In genomic region chr10:49112098-49112497, GRCh38 we compare ENCODE assay signal across 21 cellular contexts. TPM values are rescaled to one million over a fixed set of nuclear protein-coding genes. Genes with fewer than 3 reads are reported as not detected.
DNase-seq lines count a peak whose midpoint lies in the region; ATAC-seq and TF ChIP-seq lines count a peak whose summit lies in the region.
"Had no signal": no experiment of that assay in that cellular context is flagged by ENCODE, and none has a peak within 500 bp of the region (broad histone marks: within the 10 kb centered on the region; RNA-seq: fewer than 3 reads in every experiment).

No MANE protein-coding gene starts in this region.

- intact Hi-C loops in left ventricle myocardium inferior (cut with micrococcal nuclease) (no loop called here), heart right ventricle (cut with DNase I) (loop anchor here in 5 of 10 donors (5.0 to 10.0 kb wide), 5 partner anchors 55 to 107 kb away; no protein-coding TSS in a partner anchor), sciatic nerve (cut with DNase I) (no loop called here), lower lobe of right lung (cut with DNase I) (no loop called here)

- H3K36me3 ChIP-seq in left ventricle myocardium inferior (no peaks in the 10 kb centered on the region), heart right ventricle (peaks cover 0 to 10% (median 0%) of the 10 kb centered on the region in 9 donors), lower lobe of right lung (no peaks in the 10 kb centered on the region)

- TF ChIP-seq CTCF in left ventricle myocardium inferior (IDR thresholded peaks at IDR 0.05; ENCODE audit: borderline replicate concordance) (no peak), heart right ventricle (IDR thresholded peaks at IDR 0.05) (no peak), coronary artery (IDR thresholded peaks at IDR 0.05) (no peak), lower lobe of right lung (IDR thresholded peaks at IDR 0.05) (no peak)

- H3K9me3 ChIP-seq in left ventricle myocardium inferior (replicated peaks) (no peaks in the 10 kb centered on the region), heart right ventricle (no peaks in the 10 kb centered on the region), lower lobe of right lung (no peaks in the 10 kb centered on the region)
- H3K9me3 ChIP-seq: A549, Caco-2 had no signal

- H3K4me1 ChIP-seq in left ventricle myocardium inferior (peaks cover 85% of the 10 kb centered on the region), heart right ventricle (peaks cover 5 to 82% (median 70%) of the 10 kb centered on the region in 9 donors), lower lobe of right lung (peaks cover 45% of the 10 kb centered on the region)
- H3K4me1 ChIP-seq: A549, Caco-2 had no signal

- DNase-seq in left ventricle myocardium inferior (no peak), heart right ventricle (no peak), coronary artery (ENCODE audit: low spot score) (peak; percentile 49), mesenteric fat pad (ENCODE audit: low spot score) (peak; percentile 43), sciatic nerve (ENCODE audit: low spot score) (peak; percentile 21), lower lobe of right lung (no peak)
- DNase-seq in stimulated activated CD4-positive, alpha-beta T cell treated with anti-CD3 and anti-CD28 coated beads, Interleukin-4, amount 100 ng/mL, for 4 hours, result no peak
- DNase-seq: AML-193; Caco-2; CD4-positive, alpha-beta T cell; DMS153; DMS79; GDM1; GM23248; HCEC 1CT had no signal

- WGBS in heart right ventricle, 2 donors, result 77% methylated on average over 3 of the region's 3 CpGs

- H3K4me3 ChIP-seq in left ventricle myocardium inferior (peak overlapping the region; percentile 7), heart right ventricle (peak overlapping the region in 1 of 10 donors; percentile 73), coronary artery (no peak overlapping the region), lower lobe of right lung (no peak overlapping the region)
- H3K4me3 ChIP-seq: A549, GM23248 had no signal

- H3K27me3 ChIP-seq in left ventricle myocardium inferior (ENCODE audit: low read depth) (no peaks in the 10 kb centered on the region), heart right ventricle (peaks cover 0 to 12% (median 0%) of the 10 kb centered on the region in 7 donors), lower lobe of right lung (ENCODE audit: low read depth) (peaks cover 8% of the 10 kb centered on the region)

- peak overlapping the region; percentile 88 for H3K27ac ChIP-seq in left ventricle myocardium inferior (replicated peaks)
- peak overlapping the region in 5 of 10 donors; percentile 14 to 72 (median 46) for H3K27ac ChIP-seq in heart right ventricle
- peak overlapping the region in 1 of 2 donors; percentile 97 for H3K27ac ChIP-seq in coronary artery
- no peak overlapping the region for H3K27ac ChIP-seq in lower lobe of right lung
- H3K27ac ChIP-seq: 22Rv1, A549, C4-2B, GM23248 had no signal

- ATAC-seq in heart right ventricle (no peak), sciatic nerve (no peak), HG02588 (IDR thresholded peaks at IDR 0.05; ENCODE audit: unreplicated experiment) (no peak), lower lobe of right lung (no peak)
- ATAC-seq: A549 had no signal

RNA-seq across cellular contexts. Expression of gene VSTM4, which starts 3.2 kb away (rescaled TPM):
- total RNA-seq in left ventricle myocardium inferior (21.1 TPM), heart right ventricle (10 to 100 TPM; 12.0 to 26.7 (median 18.1) TPM), mesenteric fat pad (41.7 TPM), sciatic nerve (16.4 TPM), lower lobe of right lung (18.7 TPM)
- polyA plus RNA-seq in heart right ventricle, result 1 to 10 TPM; 5.0 to 6.1 TPM
- total RNA-seq: Caco-2 had no signal

RNA-seq across cellular contexts. Expression of gene FAM170B, which starts 21.7 kb away (rescaled TPM):
- total RNA-seq in left ventricle myocardium inferior (not detected), heart right ventricle (not detected), mesenteric fat pad (not detected), sciatic nerve (not detected), lower lobe of right lung (not detected)
- polyA plus RNA-seq in heart right ventricle, result not detected
- total RNA-seq: Caco-2; CD4-positive, alpha-beta T cell; Daoy; GM23248 had no signal
- polyA plus RNA-seq: A549, BJ, GM23248 had no signal

Comparison
In these comparisons a context has a peak if more than half of its experiments do, and no peak if none do; other contexts are left out.
1. DNase-seq: peak in coronary artery (single experiment), mesenteric fat pad (single experiment) and sciatic nerve (single experiment); none in left ventricle myocardium inferior (single experiment), heart right ventricle (0 of 2), stimulated activated CD4-positive, alpha-beta T cell treated with anti-CD3 and anti-CD28 coated beads, Interleukin-4, amount 100 ng/mL, for 4 hours (0 of 2) and lower lobe of right lung (single experiment).